13 cellular contexts compared by ENCODE assay signal in genomic region chr12:127260531-127260930, GRCh38.
"Had no signal": no experiment of that assay in that cellular context is flagged by ENCODE, and none has a peak within 500 bp of the region (broad histone marks: within the 10 kb centered on the region; RNA-seq: fewer than 3 reads in every experiment).

No MANE protein-coding gene starts in this region.

- H3K27ac ChIP-seq: epithelial cell of prostate, psoas muscle, right lobe of liver, WERI-Rb-1 had no signal

- DNase-seq: activated CD4-positive, alpha-beta T cell treated with anti-CD3 and anti-CD28 coated beads, Interleukin-2, amount 10 ng/mL, durations not matched to agents 24 days and 14 days; activated naive CD4-positive, alpha-beta T cell treated with Interleukin-2 at 50 U/mL for 16 hours; activated naive CD8-positive, alpha-beta T cell treated with anti-CD3 and anti-CD28 coated beads, Interleukin-2, amount 50 U/mL, for 24 hours; central memory CD4-positive, alpha-beta T cell; cortex of kidney; effector CD8-positive, alpha-beta T cell; glutamatergic neuron; psoas muscle; right lobe of liver; stimulated activated CD4-positive, alpha-beta T cell treated with anti-CD3 and anti-CD28 coated beads, Interleukin-2, amount 100 ng/mL, for 48 hours; T-helper 9 cell; WERI-Rb-1 had no signal

- H3K9me3 ChIP-seq: psoas muscle, right lobe of liver had no signal

- H3K4me3 ChIP-seq: psoas muscle, right lobe of liver had no signal

- H3K27me3 ChIP-seq: right lobe of liver had no signal

- H3K36me3 ChIP-seq: right lobe of liver, WERI-Rb-1 had no signal

- ATAC-seq: activated naive CD8-positive, alpha-beta T cell treated with anti-CD3 and anti-CD28 coated beads, Interleukin-2, amount 50 U/mL, for 24 hours; psoas muscle; right lobe of liver had no signal

- H3K4me1 ChIP-seq: psoas muscle had no signal
